Comparison of ENCODE assay signal across 8 cellular contexts in genomic region chr9:122265265-122265900, GRCh38. TPM values are rescaled to one million over a fixed set of nuclear protein-coding genes. Genes with fewer than 3 reads are reported as not detected.
DNase-seq lines count a peak whose midpoint lies in the region; ATAC-seq and TF ChIP-seq lines count a peak whose summit lies in the region.

No MANE protein-coding gene starts in this region.

- H3K4me1 ChIP-seq in HEK293 (ENCODE audit: control insufficient read depth, insufficient read depth, low read length) (peaks cover 4% of the 10 kb centered on the region), parathyroid adenoma (peaks cover 4% of the 10 kb centered on the region)

- CTCF ChIA-PET in HEK293 (lab: Yijun Ruan, JAX): interaction anchor here (0.7 to 2.3 kb wide), 8 partner anchors 42 to 1063 kb away, joined by 3 to 7 read pairs (median 4); no protein-coding TSS in a partner anchor
- CTCF ChIA-PET in activated CD8-positive, alpha-beta T cell treated with anti-CD3 and anti-CD28 coated beads for 36 hours (lab: Charles Lee): interaction anchor here (0.8 to 3.2 kb wide), 7 partner anchors 16 to 167 kb away, joined by 3 to 12 read pairs (median 9); no protein-coding TSS in a partner anchor

- H3K9me3 ChIP-seq in HEK293 (ENCODE audit: control insufficient read depth, insufficient read depth, low read depth, low read length) (no peaks in the 10 kb centered on the region), parathyroid adenoma (ENCODE audit: control insufficient read depth, low read length) (no peaks in the 10 kb centered on the region)

- no peak for TF ChIP-seq CTCF in HEK293 (tag by site-specific recombination; IDR thresholded peaks at IDR 0.05)
- no peak for TF ChIP-seq CTCF in activated CD8-positive, alpha-beta T cell treated with anti-CD3 and anti-CD28 coated beads for 36 hours (IDR thresholded peaks at IDR 0.05)
- no peak for TF ChIP-seq CTCF in parathyroid adenoma (IDR thresholded peaks at IDR 0.05)

- POLR2A ChIA-PET in HEK293 (lab: Yijun Ruan, JAX): interaction anchor here (0.7 to 1.9 kb wide), 7 partner anchors 7 to 675 kb away, joined by 3 to 8 read pairs (median 5); partner anchors contain the start of genes LHX6 and RABGAP1
- POLR2A ChIA-PET in activated CD8-positive, alpha-beta T cell treated with anti-CD3 and anti-CD28 coated beads for 36 hours (lab: Charles Lee): interaction anchor here (0.6 to 2.0 kb wide), 14 partner anchors 10 to 639 kb away, joined by 3 to 10 read pairs (median 4); partner anchors contain the start of genes MORN5 and NDUFA8

- peaks cover 29% of the 10 kb centered on the region for H3K36me3 Mint-ChIP-seq in activated CD8-positive, alpha-beta T cell treated with anti-CD3 and anti-CD28 coated beads for 36 hours (ENCODE audit: low read depth)

- H3K4me2 ChIP-seq in parathyroid adenoma (ENCODE audit: low read length): peak overlapping the region; percentile 76

- H3K27ac Mint-ChIP-seq in activated CD8-positive, alpha-beta T cell treated with anti-CD3 and anti-CD28 coated beads for 36 hours: peak overlapping the region; percentile 100

- ATAC-seq in activated CD8-positive, alpha-beta T cell treated with anti-CD3 and anti-CD28 coated beads for 36 hours: peak; percentile 47

- H3K4me3 ChIP-seq in HEK293 (ENCODE audit: low read depth, low read length): peak overlapping the region; percentile 89
- H3K4me3 ChIP-seq in parathyroid adenoma (ENCODE audit: low read depth, low read length): peak overlapping the region; percentile 94

- H3K79me2 ChIP-seq in parathyroid adenoma: peaks cover 7% of the 10 kb centered on the region

- intact Hi-C loops in activated CD8-positive, alpha-beta T cell treated with anti-CD3 and anti-CD28 coated beads for 36 hours (cut with micrococcal nuclease): loop anchor here (10.0 kb wide), 1 partner anchor 79 kb away; no protein-coding TSS in a partner anchor

- H3K27ac ChIP-seq in HEK293 (ENCODE audit: extremely low read depth, low read depth, low read length) (peak overlapping the region; percentile 56; the same call in 1 of the 2 replicates), parathyroid adenoma (peak overlapping the region; percentile 92)

- DNase-seq in activated T-cell treated with anti-CD3 and anti-CD28 coated beads for 48 hours (ENCODE audit: low read depth): peak; percentile 5
- no peak for DNase-seq in activated T-cell treated with anti-CD3 and anti-CD28 coated beads, Interleukin-2, amount 50 U/mL, for 1 hour
- peak; percentile 50 for DNase-seq in M059J (ENCODE audit: low read depth)
- DNase-seq in activated CD8-positive, alpha-beta T cell treated with anti-CD3 and anti-CD28 coated beads for 36 hours: peak; percentile 2
- peak; percentile 43 for DNase-seq in germinal center (ENCODE audit: low spot score)
- no peak for DNase-seq in OCI-M2 (lab: John Stamatoyannopoulos, UW; ENCODE audit: unreplicated experiment)

- no peaks in the 10 kb centered on the region for H3K27me3 Mint-ChIP-seq in activated CD8-positive, alpha-beta T cell treated with anti-CD3 and anti-CD28 coated beads for 36 hours

- peak overlapping the region; percentile 84 for H3K4me3 Mint-ChIP-seq in activated CD8-positive, alpha-beta T cell treated with anti-CD3 and anti-CD28 coated beads for 36 hours

- no peak overlapping the region for H3K9ac ChIP-seq in parathyroid adenoma

- H3K27me3 ChIP-seq in parathyroid adenoma (ENCODE audit: control insufficient read depth, insufficient read depth, low read length): no peaks in the 10 kb centered on the region

- H2AFZ ChIP-seq in parathyroid adenoma: peak overlapping the region; percentile 93

- peaks cover 0 to 14% of the 10 kb centered on the region in 2 experiments; a peak in 2 of 3 replicates for H3K36me3 ChIP-seq in HEK293 (ENCODE audit: control insufficient read depth in 2 of 2, insufficient read depth in 1 of 2, low read length in 2 of 2)
- no peaks in the 10 kb centered on the region for H3K36me3 ChIP-seq in parathyroid adenoma (ENCODE audit: control insufficient read depth, insufficient read depth, low read length)

- H3K9me3 Mint-ChIP-seq in activated CD8-positive, alpha-beta T cell treated with anti-CD3 and anti-CD28 coated beads for 36 hours: no peaks in the 10 kb centered on the region

- peaks cover 42% of the 10 kb centered on the region for H3K4me1 Mint-ChIP-seq in activated CD8-positive, alpha-beta T cell treated with anti-CD3 and anti-CD28 coated beads for 36 hours (ENCODE audit: low read depth)

TF ChIP-seq in HEK293, 187 proteins besides CTCF, POLR2A, EP300 and RAD21:
- TF ChIP-seq ZNF596 (tag by site-specific recombination; IDR thresholded peaks at IDR 0.05) (no peak), PRDM4 (tag by site-specific recombination; IDR thresholded peaks at IDR 0.05) (no peak), ZNF138 (tag by site-specific recombination; IDR thresholded peaks at IDR 0.05; ENCODE audit: borderline replicate concordance) (no peak), ZNF777 (tag by site-specific recombination; IDR thresholded peaks at IDR 0.05; ENCODE audit: borderline replicate concordance) (no peak), ZNF335 (tag by site-specific recombination; conservative IDR thresholded peaks at IDR 0.05) (no peak), ZNF26 (tag by site-specific recombination; IDR thresholded peaks at IDR 0.05) (no peak), ZNF658 (tag by site-specific recombination; IDR thresholded peaks at IDR 0.05) (no peak), REPIN1 (tag by site-specific recombination; IDR thresholded peaks at IDR 0.05; ENCODE audit: low read depth) (no peak), ZSCAN5A (tag by site-specific recombination; IDR thresholded peaks at IDR 0.05) (no peak), YY1 (tag by site-specific recombination; IDR thresholded peaks at IDR 0.05) (no peak)

RNA-seq across cellular contexts. Expression of gene MRRF, which starts 0.7 kb away (rescaled TPM):
- total RNA-seq in M059J (2014; rRNA removed; shearing (Covaris generic)): 27.3 and 37.9 TPM in 2 replicates
- total RNA-seq in activated CD8-positive, alpha-beta T cell treated with anti-CD3 and anti-CD28 coated beads for 36 hours: 10 to 100 TPM; 69.8 to 76.0 TPM

RNA-seq across cellular contexts. Expression of gene RBM18, which starts 0.7 kb away (rescaled TPM):
- 12.6 and 18.1 TPM in 2 replicates for total RNA-seq in M059J (2014; rRNA removed; shearing (Covaris generic))
- 10 to 100 TPM; 24.3 to 28.6 TPM for total RNA-seq in activated CD8-positive, alpha-beta T cell treated with anti-CD3 and anti-CD28 coated beads for 36 hours

RNA-seq across cellular contexts. Expression of gene LHX6, which starts 36.6 kb away (rescaled TPM):
- total RNA-seq in M059J (2014; rRNA removed; shearing (Covaris generic)): 0.05 and 0.37 TPM in 2 replicates
- total RNA-seq in activated CD8-positive, alpha-beta T cell treated with anti-CD3 and anti-CD28 coated beads for 36 hours: under 1 TPM; 0.07 to 0.22 TPM

Comparison
In these comparisons a context has a peak if more than half of its experiments do, and no peak if none do; other contexts are left out.
1. DNase-seq: peak in activated T-cell treated with anti-CD3 and anti-CD28 coated beads for 48 hours (single experiment), M059J (single experiment), activated CD8-positive, alpha-beta T cell treated with anti-CD3 and anti-CD28 coated beads for 36 hours (single experiment) and germinal center (single experiment); none in activated T-cell treated with anti-CD3 and anti-CD28 coated beads, Interleukin-2, amount 50 U/mL, for 1 hour (single experiment) and OCI-M2 (single experiment).